In genomic region chr15:41584636-41585139, GRCh38 we compare ENCODE assay signal across 10 cellular contexts. TPM values are rescaled to one million over a fixed set of nuclear protein-coding genes. Genes with fewer than 3 reads are reported as not detected.
A peak's percentile ranks its signal among the peaks of the same experiment; 100 is the strongest.
DNase-seq lines count a peak whose midpoint lies in the region; ATAC-seq, FAIRE-seq and TF ChIP-seq lines count a peak whose summit lies in the region.
"Had no signal": no experiment of that assay in that cellular context is flagged by ENCODE, and none has a peak within 500 bp of the region (broad histone marks: within the 10 kb centered on the region; RNA-seq: fewer than 3 reads in every experiment).

No MANE protein-coding gene starts in this region.

- H3K36me3 Mint-ChIP-seq in CD8-positive, alpha-beta T cell: no peaks in the 10 kb centered on the region
- no peaks in the 10 kb centered on the region for H3K36me3 Mint-ChIP-seq in activated B cell treated with CpG ODN at 0.5 μM for 24 hours (ENCODE audit: low read depth)

- peaks cover 33% of the 10 kb centered on the region for H3K27me3 Mint-ChIP-seq in CD8-positive, alpha-beta T cell (ENCODE audit: low read depth)
- H3K27me3 Mint-ChIP-seq in activated B cell treated with CpG ODN at 0.5 μM for 24 hours: peaks cover 53% of the 10 kb centered on the region

- H3K4me1 ChIP-seq in CD8-positive, alpha-beta T cell (ENCODE audit: insufficient read depth, low read length): peaks cover 10% of the 10 kb centered on the region
- H3K4me1 ChIP-seq in gastroesophageal sphincter: peaks cover 0 to 15% (median 0%) of the 10 kb centered on the region in 3 donors
- H3K4me1 ChIP-seq in prostate gland (replicated peaks): no peaks in the 10 kb centered on the region
- H3K4me1 ChIP-seq in small intestine (ENCODE audit: control insufficient read depth in 2 of 2, insufficient read depth in 1 of 2, low read depth in 1 of 2, low read length in 1 of 2): no peaks in the 10 kb centered on the region

- TF ChIP-seq EP300 in gastroesophageal sphincter (IDR thresholded peaks at IDR 0.05): no peak

- H3K27ac Mint-ChIP-seq in CD8-positive, alpha-beta T cell: no peak overlapping the region
- no peak overlapping the region for H3K27ac Mint-ChIP-seq in activated B cell treated with CpG ODN at 0.5 μM for 24 hours

- TF ChIP-seq POLR2A in gastroesophageal sphincter (IDR thresholded peaks at IDR 0.05): no peak
- no peak for TF ChIP-seq POLR2A in prostate gland (IDR thresholded peaks at IDR 0.05)

- no peaks in the 10 kb centered on the region for H3K9me3 ChIP-seq in CD8-positive, alpha-beta T cell (ENCODE audit: low read length)
- H3K9me3 ChIP-seq in gastroesophageal sphincter (no peaks in the 10 kb centered on the region), prostate gland (no peaks in the 10 kb centered on the region), small intestine (ENCODE audit: control insufficient read depth, low read depth) (no peaks in the 10 kb centered on the region)

- H3K4me3 ChIP-seq in CD8-positive, alpha-beta T cell (ENCODE audit: low read depth, low read length): no peak overlapping the region
- peak overlapping the region; percentile 31 to 65 for H3K4me3 ChIP-seq in gastroesophageal sphincter
- H3K4me3 ChIP-seq in prostate gland: peak overlapping the region in 1 of 2 donors; percentile 43
- no peak overlapping the region for H3K4me3 ChIP-seq in small intestine (ENCODE audit: low read depth in 1 of 2, low read length in 2 of 2)

- FAIRE-seq in small intestine (lab: Jason Lieb, UNC): no peak

- no peak overlapping the region for H3K27ac ChIP-seq in CD8-positive, alpha-beta T cell (ENCODE audit: low read depth, low read length)
- H3K27ac ChIP-seq in gastroesophageal sphincter (peak overlapping the region in 3 of 4 donors; percentile 66 to 85 (median 82)), prostate gland (peak overlapping the region; percentile 50 to 73), small intestine (ENCODE audit: low read depth in 1 of 2, low read length in 1 of 2) (no peak overlapping the region)
- H3K27ac ChIP-seq: WERI-Rb-1 had no signal

- 93 to 94% methylated on average over 7 of the region's 7 CpGs for WGBS in gastroesophageal sphincter (ENCODE audit: low coverage in 1 of 2), 2 donors
- WGBS in prostate gland: 93% methylated on average over 7 of the region's 7 CpGs
- 92 to 95% (median 95%) methylated on average over 7 of the region's 7 CpGs for WGBS in small intestine, 3 donors

- CTCF ChIA-PET in CD8-positive, alpha-beta T cell (lab: Charles Lee): interaction anchor here (1.0 to 2.8 kb wide), 4 partner anchors 19 to 119 kb away, joined by 3 to 7 read pairs (median 6); no protein-coding TSS in a partner anchor
- CTCF ChIA-PET in activated B cell treated with CpG ODN at 0.5 μM for 24 hours (lab: Charles Lee): interaction anchor here (1.6 to 2.0 kb wide), 2 partner anchors 19 to 119 kb away, joined by 3 to 13 read pairs; no protein-coding TSS in a partner anchor

- no peaks in the 10 kb centered on the region for H3K27me3 ChIP-seq in CD8-positive, alpha-beta T cell (ENCODE audit: insufficient read depth, low read length)
- H3K27me3 ChIP-seq in gastroesophageal sphincter (no peaks in the 10 kb centered on the region), prostate gland (replicated peaks; ENCODE audit: insufficient read depth) (no peaks in the 10 kb centered on the region), small intestine (ENCODE audit: control insufficient read depth in 2 of 2, insufficient read depth in 2 of 2, low read length in 2 of 2) (no peaks in the 10 kb centered on the region)

- ATAC-seq in CD8-positive, alpha-beta T cell: no peak
- ATAC-seq in activated B cell treated with CpG ODN at 0.5 μM for 24 hours (ENCODE audit: low read depth) (no peak), gastroesophageal sphincter (no peak), HG03460 (IDR thresholded peaks at IDR 0.05; ENCODE audit: unreplicated experiment) (no peak)

- peaks cover 9% of the 10 kb centered on the region for H3K4me1 Mint-ChIP-seq in CD8-positive, alpha-beta T cell (ENCODE audit: low read depth)
- H3K4me1 Mint-ChIP-seq in activated B cell treated with CpG ODN at 0.5 μM for 24 hours: peaks cover 7% of the 10 kb centered on the region

- H3K9me3 Mint-ChIP-seq in CD8-positive, alpha-beta T cell: no peaks in the 10 kb centered on the region
- no peaks in the 10 kb centered on the region for H3K9me3 Mint-ChIP-seq in activated B cell treated with CpG ODN at 0.5 μM for 24 hours

- H3K36me3 ChIP-seq in CD8-positive, alpha-beta T cell (ENCODE audit: insufficient read depth, low read length): no peaks in the 10 kb centered on the region
- H3K36me3 ChIP-seq in gastroesophageal sphincter: no peaks in the 10 kb centered on the region
- H3K36me3 ChIP-seq in prostate gland: no peaks in the 10 kb centered on the region
- H3K36me3 ChIP-seq in small intestine (ENCODE audit: control insufficient read depth in 2 of 2, insufficient read depth in 2 of 2, low read length in 2 of 2): no peaks in the 10 kb centered on the region
- H3K36me3 ChIP-seq: WERI-Rb-1 had no signal

- TF ChIP-seq CTCF in CD8-positive, alpha-beta T cell (IDR thresholded peaks at IDR 0.05): no peak
- no peak for TF ChIP-seq CTCF in activated B cell treated with CpG ODN at 0.5 μM for 24 hours (IDR thresholded peaks at IDR 0.05)
- TF ChIP-seq CTCF in gastroesophageal sphincter (IDR thresholded peaks at IDR 0.05): no peak
- no peak for TF ChIP-seq CTCF in prostate gland (IDR thresholded peaks at IDR 0.05)

- intact Hi-C loops in CD8-positive, alpha-beta T cell (cut with DNase I, micrococcal nuclease): loop anchor here (2.0 to 5.0 kb wide), 2 partner anchors 52 to 117 kb away; no protein-coding TSS in a partner anchor
- intact Hi-C loops in activated B cell treated with CpG ODN at 0.5 μM for 24 hours (cut with micrococcal nuclease) (loop anchor here (1.0 kb wide), 1 partner anchor 118 kb away; no protein-coding TSS in a partner anchor), prostate gland (cut with DNase I) (no loop called here)

- POLR2A ChIA-PET in CD8-positive, alpha-beta T cell (lab: Charles Lee): interaction anchor here (0.6 kb wide), 1 partner anchor 75 kb away, joined by 3 read pairs; no protein-coding TSS in a partner anchor
- POLR2A ChIA-PET in activated B cell treated with CpG ODN at 0.5 μM for 24 hours (lab: Charles Lee): no interaction called here

- DNase-seq in CD8-positive, alpha-beta T cell: no peak
- DNase-seq in activated B cell treated with CpG ODN at 0.5 μM for 24 hours (no peak), prostate gland (ENCODE audit: low spot score) (no peak), small intestine (no peak), cerebellum (ENCODE audit: low spot score) (no peak), NCI-H2171 treated with DMSO at 0.1 percent for 48 hours (lab: John Stamatoyannopoulos, UW) (no peak)
- DNase-seq: NCI-H1436 treated with DMSO at 0.1 percent for 48 hours, WERI-Rb-1 had no signal

- peak overlapping the region; percentile 63 for H3K4me3 Mint-ChIP-seq in CD8-positive, alpha-beta T cell
- H3K4me3 Mint-ChIP-seq in activated B cell treated with CpG ODN at 0.5 μM for 24 hours: peak overlapping the region; percentile 68

RNA-seq across cellular contexts. Expression of gene TYRO3, which starts 25.7 kb away (rescaled TPM):
- under 1 TPM; 0.24 to 0.78 TPM for total RNA-seq in CD8-positive, alpha-beta T cell
- 0.22 TPM in 1 of 2 replicates, not detected in the other for total RNA-seq in activated B cell treated with CpG ODN at 0.5 μM for 24 hours
- 1 to 10 TPM; 3.1 to 9.5 (median 8.4) TPM for total RNA-seq in gastroesophageal sphincter
- 10 to 100 TPM in 1 of 2 donors, 1 to 10 TPM in 1; 5.2 to 99.6 TPM for total RNA-seq in prostate gland
- polyA plus RNA-seq in small intestine: 1 to 10 TPM; 2.7 to 9.6 (median 3.5) TPM
- total RNA-seq in cerebellum: 13.1 TPM

RNA-seq across cellular contexts. Expression of gene RPAP1, which starts 40.6 kb away (rescaled TPM):
- total RNA-seq in CD8-positive, alpha-beta T cell: 10 to 100 TPM; 13.6 to 16.0 TPM
- total RNA-seq in activated B cell treated with CpG ODN at 0.5 μM for 24 hours (56.1 TPM in 2 replicates), gastroesophageal sphincter (10 to 100 TPM; 10.4 to 33.1 (median 12.6) TPM), prostate gland (10 to 100 TPM; 17.0 to 47.3 TPM), cerebellum (22.7 TPM)
- 10 to 100 TPM in 1 of 3 donors, 1 to 10 TPM in 2; 6.2 to 13.9 (median 6.5) TPM for polyA plus RNA-seq in small intestine

Comparison
In these comparisons a context has a peak if more than half of its experiments do, and no peak if none do; other contexts are left out.
1. H3K27ac ChIP-seq: peak in gastroesophageal sphincter (3 of 4) and prostate gland (2 of 2); none in CD8-positive, alpha-beta T cell (single experiment) and small intestine (0 of 2).
2. H3K4me3 ChIP-seq: peak in gastroesophageal sphincter (2 of 2); none in CD8-positive, alpha-beta T cell (single experiment) and small intestine (0 of 2).